Comparison of ENCODE assay signal across 9 cellular contexts in genomic region chr17:19410875-19411291, GRCh38. TPM values are rescaled to one million over a fixed set of nuclear protein-coding genes. Genes with fewer than 3 reads are reported as not detected.
DNase-seq lines count a peak whose midpoint lies in the region; ATAC-seq, FAIRE-seq and TF ChIP-seq lines count a peak whose summit lies in the region.
"Had no signal": no experiment of that assay in that cellular context is flagged by ENCODE, and none has a peak within 500 bp of the region (broad histone marks: within the 10 kb centered on the region; RNA-seq: fewer than 3 reads in every experiment).

Gene RNF112 (plus strand): TSS chr17:19411232. CDS start chr17:19411409, 177 bp downstream.

- no peak within 1 kb of the TSS for H3K27ac ChIP-seq in IMR-90 (ENCODE audit: insufficient read depth, low read length)
- no peak within 1 kb of the TSS for H3K27ac ChIP-seq in astrocyte (ENCODE audit: low read depth, low read length)

- H2BK15ac ChIP-seq in IMR-90 (ENCODE audit: low read depth, low read length) = no peak within 1 kb of the TSS; the same call in 2 of the 3 replicates

- H2BK120ac ChIP-seq in IMR-90 (ENCODE audit: low read depth, low read length) = peak within 1 kb of the TSS; percentile 33; the same call in 1 of the 2 replicates

- H4K20me1 ChIP-seq in IMR-90 (ENCODE audit: insufficient read depth, low read length) = no peaks in the 10 kb centered on the region
- H4K20me1 ChIP-seq in astrocyte (ENCODE audit: insufficient read depth, low read length) = no peaks in the 10 kb centered on the region

- H2AK9ac ChIP-seq in IMR-90 (replicated peaks; ENCODE audit: low read depth, low read length, poor library complexity) = peak within 1 kb of the TSS; percentile 93

- POLR2A ChIA-PET in IMR-90 (lab: Charles Lee; ENCODE audit: unreplicated experiment) = no interaction called here

- 14% methylated on average over 11 of the region's 14 CpGs; no CpG with 5 or more reads in 1 of the 2 experiments for WGBS in IMR-90 (ENCODE audit: extremely low coverage in 2 of 2, insufficient read length in 1 of 2), 2 experiments

- no peaks in the 10 kb centered on the region for H3K36me3 Mint-ChIP-seq in astrocyte (ENCODE audit: low read depth, unreplicated experiment)

- peak; percentile 56 for DNase-seq in IMR-90
- DNase-seq in astrocyte (ENCODE audit: low read depth) = peak; percentile 47
- DNase-seq in hypothalamus (lab: John Stamatoyannopoulos, UW) = peak in 37 of 51 donors; percentile 18 to 74 (median 48)
- no peak for DNase-seq in activated gamma-delta T cell (lab: John Stamatoyannopoulos, UW)
- no peak for DNase-seq in DMS53 (lab: John Stamatoyannopoulos, UW)
- DNase-seq: activated effector memory CD4-positive, alpha-beta T cell treated with Interleukin-2 at 50 U/mL for 16 hours had no signal

- H3K4ac ChIP-seq in IMR-90 (ENCODE audit: low read depth, low read length) = peak within 1 kb of the TSS; percentile 55; the same call in 1 of the 2 replicates

- H3K79me1 ChIP-seq in IMR-90 (ENCODE audit: low read depth in 1 of 2, low read length in 2 of 2) = no peaks in the 10 kb centered on the region

- H2AK5ac ChIP-seq in IMR-90 (ENCODE audit: low read depth, low read length) = peak within 1 kb of the TSS; percentile 37

- H3K9ac ChIP-seq in IMR-90 (ENCODE audit: low read depth, low read length) (no peak within 1 kb of the TSS), astrocyte (ENCODE audit: low read length) (peak within 1 kb of the TSS; percentile 38), skeletal muscle satellite cell (ENCODE audit: low read depth, low read length) (no peak within 1 kb of the TSS)

- peaks cover 8% of the 10 kb centered on the region for H3K9me1 ChIP-seq in IMR-90 (ENCODE audit: insufficient read depth, low read length)

- H3K27me3 ChIP-seq in IMR-90 (ENCODE audit: control insufficient read depth, insufficient read depth, low read length) (no peaks in the 10 kb centered on the region), astrocyte (ENCODE audit: insufficient read depth, low read length) (no peaks in the 10 kb centered on the region), skeletal muscle satellite cell (ENCODE audit: control insufficient read depth, insufficient read depth, low read length) (peaks cover 13% of the 10 kb centered on the region)

- peak within 1 kb of the TSS; percentile 60 for H3K4me3 Mint-ChIP-seq in astrocyte (ENCODE audit: unreplicated experiment)

- no peak within 1 kb of the TSS for H2BK5ac ChIP-seq in IMR-90 (ENCODE audit: low read depth, low read length, poor library complexity, severe bottlenecking)

- ATAC-seq in IMR-90 (ENCODE audit: low read depth) (peak; percentile 78), HG02678 (IDR thresholded peaks at IDR 0.05; ENCODE audit: unreplicated experiment) (no peak), GM19324 (IDR thresholded peaks at IDR 0.05; ENCODE audit: low FRiP score, unreplicated experiment) (no peak)

- dilution Hi-C loops in IMR-90 (cut with HindIII; ENCODE audit: low sequenced_read_pairs, unreplicated experiment) = no loop called here

- H2BK20ac ChIP-seq in IMR-90 (ENCODE audit: low read depth, low read length) = no peak within 1 kb of the TSS

- H3K9me3 Mint-ChIP-seq in astrocyte (ENCODE audit: unreplicated experiment) = no peaks in the 10 kb centered on the region

- H3K4me1 Mint-ChIP-seq in astrocyte (ENCODE audit: low read depth, unreplicated experiment) = peaks cover 9% of the 10 kb centered on the region

- H3K9me3 ChIP-seq in IMR-90 (ENCODE audit: control insufficient read depth, insufficient read depth, low read length) (no peaks in the 10 kb centered on the region), astrocyte (ENCODE audit: insufficient read depth, low read depth, low read length) (no peaks in the 10 kb centered on the region), skeletal muscle satellite cell (replicated peaks; ENCODE audit: low read length) (no peaks in the 10 kb centered on the region)

- H3K18ac ChIP-seq in IMR-90 (ENCODE audit: low read depth, low read length) = peak within 1 kb of the TSS; percentile 11; the same call in 1 of the 2 replicates

- H3K14ac ChIP-seq in IMR-90 (replicated peaks; ENCODE audit: low read depth, low read length) = peak within 1 kb of the TSS; percentile 1; the same call in 1 of the 2 replicates

- in situ Hi-C loops in IMR-90 (cut with MboI; ENCODE audit: low sequenced_read_pairs) = no loop called here

- BruUV-seq in IMR-90 (replicated peaks; lab: Mats Ljungman, UMichigan) = no TSS peak

- no peak within 1 kb of the TSS for H3K56ac ChIP-seq in IMR-90 (ENCODE audit: extremely low read depth, insufficient read depth, low read length)

- H3K79me2 ChIP-seq in astrocyte (ENCODE audit: insufficient read depth, low read length) = no peaks in the 10 kb centered on the region

- peaks cover 11% of the 10 kb centered on the region; the same call in 1 of the 2 replicates for H3K4me1 ChIP-seq in IMR-90 (ENCODE audit: control insufficient read depth, insufficient read depth, low read length)
- H3K4me1 ChIP-seq in astrocyte (ENCODE audit: insufficient read depth, low read length) = peaks cover 25% of the 10 kb centered on the region
- peaks cover 10% of the 10 kb centered on the region for H3K4me1 ChIP-seq in skeletal muscle satellite cell (ENCODE audit: control insufficient read depth, insufficient read depth, low read length)

- H3K4me3 ChIP-seq in IMR-90 (ENCODE audit: insufficient read depth, low read depth, low read length) (no peak within 1 kb of the TSS), astrocyte (ENCODE audit: insufficient read depth, low read depth, low read length) (peak within 1 kb of the TSS; percentile 44), skeletal muscle satellite cell (ENCODE audit: low read length) (no peak within 1 kb of the TSS)

- CTCF ChIA-PET in IMR-90 (lab: Yijun Ruan, JAX) = interaction anchor here (2.5 kb wide), 1 partner anchor 48 kb away, joined by 12 read pairs; the partner anchor contains the start of gene B9D1

- peak within 1 kb of the TSS; percentile 49 for H4K91ac ChIP-seq in IMR-90 (ENCODE audit: insufficient read depth, low read depth, low read length)

- peak within 1 kb of the TSS in 1 of 2 experiments; percentile 76; a peak in 2 of 4 replicates for H4K8ac ChIP-seq in IMR-90 (ENCODE audit: low read depth in 2 of 2, low read length in 2 of 2)

- H3K27ac Mint-ChIP-seq in astrocyte (ENCODE audit: unreplicated experiment) = no peak within 1 kb of the TSS

- H2AFZ ChIP-seq in IMR-90 (replicated peaks; ENCODE audit: low read length, poor library complexity) (peak within 1 kb of the TSS; percentile 88), astrocyte (ENCODE audit: low read depth, low read length) (peak within 1 kb of the TSS; percentile 83)

- no peaks in the 10 kb centered on the region for H3K36me3 ChIP-seq in IMR-90 (ENCODE audit: control insufficient read depth, insufficient read depth, low read length)
- no peaks in the 10 kb centered on the region for H3K36me3 ChIP-seq in astrocyte (ENCODE audit: insufficient read depth, low read length)
- H3K36me3 ChIP-seq in skeletal muscle satellite cell (ENCODE audit: insufficient read depth, low read length) = no peaks in the 10 kb centered on the region

- no peak for TF ChIP-seq RAD21 in IMR-90 (IDR thresholded peaks at IDR 0.05; ENCODE audit: low read length)

- TF ChIP-seq POLR2A in IMR-90 (IDR thresholded peaks at IDR 0.05; ENCODE audit: low read depth, low read length) = no peak

- H3K27me3 Mint-ChIP-seq in astrocyte (ENCODE audit: low read depth, unreplicated experiment) = peaks cover 15% of the 10 kb centered on the region

- no peak within 1 kb of the TSS for H3K23ac ChIP-seq in IMR-90 (ENCODE audit: low read depth, low read length)

- intact Hi-C loops in IMR-90 (cut with micrococcal nuclease) = no loop called here

- 0 out of 2 replicates have a peak within 1 kb of the TSS, but pooled peaks have one; percentile 32 for H4K5ac ChIP-seq in IMR-90 (ENCODE audit: low read depth, low read length)

- TF ChIP-seq CTCF in IMR-90 (conservative IDR thresholded peaks at IDR 0.05; ENCODE audit: low read depth, low read length) (0 out of 2 replicates have a peak, but pooled peaks have one; percentile 25), astrocyte (IDR thresholded peaks at IDR 0.05; ENCODE audit: insufficient read depth, low read depth, low read length) (no peak)

- no peak for FAIRE-seq in astrocyte (lab: Jason Lieb, UNC)

- H3K4me2 ChIP-seq in IMR-90 (ENCODE audit: low read depth, low read length) (peak within 1 kb of the TSS; percentile 71), astrocyte (ENCODE audit: low read length) (peak within 1 kb of the TSS; percentile 82), skeletal muscle satellite cell (ENCODE audit: low read length) (peak within 1 kb of the TSS; percentile 27)

TF ChIP-seq in IMR-90, 13 proteins besides CTCF, POLR2A, EP300 and RAD21:
- TF ChIP-seq BHLHE40 (IDR thresholded peaks at IDR 0.05; ENCODE audit: low read depth, low read length) = no peak
- no peak for TF ChIP-seq SMC3 (IDR thresholded peaks at IDR 0.05; ENCODE audit: low read depth, low read length)
- no peak for TF ChIP-seq USF2 (IDR thresholded peaks at IDR 0.05; ENCODE audit: low read depth, low read length)
- no peak for TF ChIP-seq ELK1 (IDR thresholded peaks at IDR 0.05; ENCODE audit: borderline replicate concordance, low read depth, low read length)
- TF ChIP-seq MXI1 (IDR thresholded peaks at IDR 0.05; ENCODE audit: borderline replicate concordance, low read depth, low read length) = no peak
- TF ChIP-seq RFX5 (IDR thresholded peaks at IDR 0.05; ENCODE audit: low read depth, low read length) = no peak

RNA-seq across cellular contexts. Expression of gene RNF112, which starts in this region (rescaled TPM):
- 1.7 and 2.5 TPM in 2 replicates for total RNA-seq in IMR-90 (2012; rRNA removed)
- polyA plus RNA-seq in IMR-90 (2012; rRNA removed) = 5.5 and 5.7 TPM in 2 replicates
- polyA plus RNA-seq in IMR-90 (2012; cell fraction: cytosol; rRNA removed) = 2.2 and 2.8 TPM in 2 replicates
- 32.3 and 51.9 TPM in 2 replicates for polyA plus RNA-seq in IMR-90 (2012; cell fraction: nucleus; rRNA removed; ENCODE audit: low replicate concordance)
- 0.36 and 0.96 TPM in 2 replicates for total RNA-seq in astrocyte
- 1.1 and 2.5 TPM in 2 replicates for total RNA-seq in skeletal muscle satellite cell (2012; rRNA removed)

Comparison
In these comparisons a context has a peak if more than half of its experiments do, and no peak if none do; other contexts are left out.
1. Peak in DNase-seq, H3K4me3 ChIP-seq, H3K9ac ChIP-seq and H3K4me2 ChIP-seq in astrocyte; RNA of the gene not detected or under 1 TPM.
2. DNase-seq: peak in IMR-90 (single experiment) and hypothalamus (37 of 51); none in activated gamma-delta T cell (single experiment) and DMS53 (single experiment).
3. H3K4me2 ChIP-seq: peak in every context shown above with its lines; median percentile 82 in astrocyte; 71 in IMR-90; 27 in skeletal muscle satellite cell.